In the genomic region with DNA sequence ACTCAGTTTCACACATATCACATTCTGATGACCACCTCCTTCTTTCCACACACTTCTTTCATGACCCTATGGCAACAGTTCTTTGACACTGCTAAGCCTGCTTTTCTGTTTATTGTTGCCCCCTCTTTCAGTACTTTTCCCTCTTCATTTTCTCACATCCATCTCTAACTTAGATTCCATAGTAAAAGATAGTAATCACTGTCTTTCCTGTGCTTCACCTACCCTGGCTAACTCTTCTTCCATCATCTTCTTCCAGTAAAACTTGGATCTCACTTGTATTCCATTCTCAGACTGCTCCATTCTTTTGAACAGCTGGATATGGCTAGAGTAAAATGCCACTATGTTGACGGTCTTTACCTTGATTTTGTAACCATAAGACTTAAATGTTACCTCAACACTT, we compare ENCODE assay signal across 1 cellular context.
TF ChIP-seq lines count a peak whose summit lies in the region.

No MANE protein-coding gene starts in this region.

TF ChIP-seq in H1, 55 proteins besides CTCF, POLR2A, EP300 and RAD21 (continued from another document):
- TF ChIP-seq SIN3A (conservative IDR thresholded peaks at IDR 0.05 in 1 of 2, IDR thresholded peaks at IDR 0.05 in 1 of 2; ENCODE audit: low read depth in 1 of 2, low read length in 2 of 2) (no peak), RBBP5 (IDR thresholded peaks at IDR 0.05; ENCODE audit: borderline replicate concordance, low read depth, low read length) (no peak), MAFK (IDR thresholded peaks at IDR 0.05; ENCODE audit: low read depth, low read length) (no peak), TAF1 (IDR thresholded peaks at IDR 0.05; ENCODE audit: low read depth, low read length) (no peak), TCF12 (IDR thresholded peaks at IDR 0.05; ENCODE audit: low read depth, low read length) (no peak), BACH1 (IDR thresholded peaks at IDR 0.05; ENCODE audit: low read length) (no peak), GABPA (IDR thresholded peaks at IDR 0.05; ENCODE audit: borderline replicate concordance, insufficient read depth, low read length) (no peak)
- TF ChIP-seq, protein P1, sequence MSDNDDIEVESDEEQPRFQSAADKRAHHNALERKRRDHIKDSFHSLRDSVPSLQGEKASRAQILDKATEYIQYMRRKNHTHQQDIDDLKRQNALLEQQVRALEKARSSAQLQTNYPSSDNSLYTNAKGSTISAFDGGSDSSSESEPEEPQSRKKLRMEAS (IDR thresholded peaks at IDR 0.05), result no peak
TF ChIP-seq in H1: peak in this region for 0.
